13 cellular contexts compared by ENCODE assay signal in genomic region chr18:49878996-49879585, GRCh38.
"Had no signal": no experiment of that assay in that cellular context is flagged by ENCODE, and none has a peak within 500 bp of the region (broad histone marks: within the 10 kb centered on the region; RNA-seq: fewer than 3 reads in every experiment).

No MANE protein-coding gene starts in this region.

- H3K27me3 ChIP-seq: hepatocyte, right lobe of liver, upper lobe of left lung had no signal

- DNase-seq: activated B cell treated with CpG ODN at 0.5 μM for 24 hours; activated CD4-positive, alpha-beta T cell treated with anti-CD3 and anti-CD28 coated beads for 48 hours; activated CD8-positive, alpha-beta memory T cell treated with anti-CD3 and anti-CD28 coated beads, Interleukin-2, amount 50 U/mL, for 4 hours; activated CD8-positive, alpha-beta T cell treated with anti-CD3 and anti-CD28 coated beads for 36 hours; activated naive CD4-positive, alpha-beta T cell treated with Interleukin-2 at 50 U/mL for 16 hours; activated naive CD8-positive, alpha-beta T cell treated with anti-CD3 and anti-CD28 coated beads, Interleukin-2, amount 50 U/mL, for 24 hours; activated T-cell treated with anti-CD3 and anti-CD28 coated beads, Interleukin-2, amount 50 U/mL, for 72 hours; effector CD8-positive, alpha-beta T cell; kidney; right lobe of liver; upper lobe of left lung had no signal

- H3K36me3 ChIP-seq: prostate gland, right lobe of liver, upper lobe of left lung had no signal

- H3K4me3 ChIP-seq: hepatocyte, prostate gland, right lobe of liver, upper lobe of left lung had no signal

- ATAC-seq: activated CD8-positive, alpha-beta T cell treated with anti-CD3 and anti-CD28 coated beads for 36 hours; activated naive CD8-positive, alpha-beta T cell treated with anti-CD3 and anti-CD28 coated beads, Interleukin-2, amount 50 U/mL, for 24 hours; activated T-cell treated with anti-CD3 and anti-CD28 coated beads, Interleukin-2, amount 50 U/mL, for 72 hours; right lobe of liver had no signal
